16 cellular contexts compared by ENCODE assay signal in the genomic region with DNA sequence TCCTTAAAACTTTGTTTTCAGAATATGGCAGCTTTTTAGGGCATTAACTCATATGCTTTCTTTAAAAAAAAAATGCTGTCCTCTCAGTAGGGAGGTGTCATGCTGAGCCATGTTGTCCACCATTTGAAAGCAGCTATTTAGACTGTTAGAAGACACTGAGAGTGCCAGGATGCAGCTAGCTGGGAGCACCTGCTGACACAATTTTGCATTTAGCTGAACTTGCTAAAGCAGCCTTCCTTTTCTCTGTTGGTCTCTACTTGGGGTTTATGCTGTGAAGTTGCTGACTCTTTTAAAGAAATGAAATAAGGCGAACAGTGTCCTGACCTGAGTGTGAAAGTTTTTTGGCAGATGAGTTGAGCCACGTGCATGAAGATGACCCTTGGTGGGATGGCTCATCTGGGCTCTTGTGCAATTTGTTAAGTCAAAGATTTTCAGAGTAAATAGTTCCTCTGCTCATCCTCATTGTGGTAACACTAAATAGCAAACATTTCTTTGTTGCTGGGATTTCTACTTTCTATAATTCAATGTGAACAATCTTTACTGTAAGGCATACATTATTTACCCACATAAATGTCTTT.
DNase-seq lines count a peak whose midpoint lies in the region; ATAC-seq and TF ChIP-seq lines count a peak whose summit lies in the region.
"Had no signal": no experiment of that assay in that cellular context is flagged by ENCODE, and none has a peak within 500 bp of the region (broad histone marks: within the 10 kb centered on the region; RNA-seq: fewer than 3 reads in every experiment).

No MANE protein-coding gene starts in this region.

- BruUV-seq in A673 (replicated peaks; lab: Mats Ljungman, UMichigan) = no TSS peak

- WGBS in HUES64 = 21% methylated on average over 2 of the region's 2 CpGs
- WGBS in adrenal gland, 4 donors = 43 to 58% (median 52%) methylated on average over 2 of the region's 2 CpGs

- DNase-seq in A673 (ENCODE audit: low spot score) = peak; percentile 7
- peak in 4 of 7 donors; percentile 19 to 46 (median 30) for DNase-seq in adrenal gland
- DNase-seq in iPS-NIHi11 (ENCODE audit: low spot score) = peak; percentile 47
- no peak for DNase-seq in HPDE6-E6E7 (ENCODE audit: extremely low spot score)
- DNase-seq in CD14-positive monocyte (ENCODE audit: low spot score) = no peak
- DNase-seq: activated CD8-positive, alpha-beta T cell treated with anti-CD3 and anti-CD28 coated beads for 36 hours; activated effector memory CD4-positive, alpha-beta T cell treated with Interleukin-2 at 50 U/mL for 16 hours; aorta; immature natural killer cell; NCI-H2029; pancreas; stimulated activated CD4-positive, alpha-beta T cell treated with anti-CD3 and anti-CD28 coated beads, Interleukin-12 subunit alpha, Interleukin-12 subunit beta, amount 100 ng/mL, for 4 hours had no signal

- H3K4me1 Mint-ChIP-seq in CD14-positive monocyte = peaks cover 12% of the 10 kb centered on the region
- H3K4me1 Mint-ChIP-seq: IgD-negative memory B cell, immature natural killer cell had no signal

- H3K36me3 Mint-ChIP-seq in CD14-positive monocyte = peaks cover 5 to 9% of the 10 kb centered on the region in 2 donors
- H3K36me3 Mint-ChIP-seq: IgD-negative memory B cell, immature natural killer cell had no signal

- no peak overlapping the region; the same call in 1 of the 2 replicates for H3K9ac ChIP-seq in HUES64 (ENCODE audit: low read depth, low read length)

- H3K27me3 Mint-ChIP-seq in CD14-positive monocyte (ENCODE audit: low read depth in 3 of 3) = peaks cover 0 to 2% (median 0%) of the 10 kb centered on the region in 3 donors
- H3K27me3 Mint-ChIP-seq: activated CD8-positive, alpha-beta T cell treated with anti-CD3 and anti-CD28 coated beads for 36 hours; IgD-negative memory B cell had no signal

- H3K4me1 ChIP-seq in A673 (ENCODE audit: insufficient read depth, low read length, poor library complexity, severe bottlenecking) (no peaks in the 10 kb centered on the region), HUES64 (ENCODE audit: insufficient read depth, low read length) (peaks cover 38% of the 10 kb centered on the region), adrenal gland (replicated peaks in 1 of 2) (peaks cover 8 to 12% of the 10 kb centered on the region in 2 donors)
- H3K4me1 ChIP-seq: pancreas had no signal

- POLR2A ChIA-PET in A673 (lab: Charles Lee; ENCODE audit: low non-redundant PET) = no interaction called here

- no peak overlapping the region for H3K27ac Mint-ChIP-seq in CD14-positive monocyte
- H3K27ac Mint-ChIP-seq: activated CD8-positive, alpha-beta T cell treated with anti-CD3 and anti-CD28 coated beads for 36 hours; immature natural killer cell had no signal

- H3K36me3 ChIP-seq in A673 (ENCODE audit: insufficient read depth, low read length, poor library complexity, severe bottlenecking) = no peaks in the 10 kb centered on the region
- H3K36me3 ChIP-seq in HUES64 (ENCODE audit: insufficient read depth, low read length) = peaks cover 28% of the 10 kb centered on the region
- no peaks in the 10 kb centered on the region for H3K36me3 ChIP-seq in adrenal gland (replicated peaks in 1 of 2)
- H3K36me3 ChIP-seq: pancreas had no signal

- H3K4me3 ChIP-seq in A673 (ENCODE audit: low read depth, low read length, poor library complexity, severe bottlenecking) (no peak overlapping the region), HUES64 (ENCODE audit: low read length) (no peak overlapping the region), adrenal gland (no peak overlapping the region)
- H3K4me3 ChIP-seq: pancreas had no signal

- peaks cover 0 to 6% (median 0%) of the 10 kb centered on the region in 7 donors for H3K9me3 Mint-ChIP-seq in CD14-positive monocyte
- H3K9me3 Mint-ChIP-seq: activated CD8-positive, alpha-beta T cell treated with anti-CD3 and anti-CD28 coated beads for 36 hours; IgD-negative memory B cell had no signal

- H3K4me3 Mint-ChIP-seq in CD14-positive monocyte = no peak overlapping the region
- H3K4me3 Mint-ChIP-seq: activated CD8-positive, alpha-beta T cell treated with anti-CD3 and anti-CD28 coated beads for 36 hours; IgD-negative memory B cell; immature natural killer cell had no signal

- TF ChIP-seq CTCF in A673 (conservative IDR thresholded peaks at IDR 0.05; ENCODE audit: low read depth, low read length) = no peak
- TF ChIP-seq CTCF in adrenal gland (IDR thresholded peaks at IDR 0.05) = no peak
- TF ChIP-seq CTCF in CD14-positive monocyte (IDR thresholded peaks at IDR 0.05) = no peak

- ATAC-seq in HG02623 (IDR thresholded peaks at IDR 0.05; ENCODE audit: unreplicated experiment) = no peak
- ATAC-seq in GM19351 (IDR thresholded peaks at IDR 0.05; ENCODE audit: unreplicated experiment) = no peak
- ATAC-seq: activated CD8-positive, alpha-beta T cell treated with anti-CD3 and anti-CD28 coated beads for 36 hours; pancreas had no signal

- H3K9me3 ChIP-seq in A673 (ENCODE audit: low read depth, low read length, poor library complexity, severe bottlenecking) (no peaks in the 10 kb centered on the region), HUES64 (ENCODE audit: insufficient read depth, low read depth, low read length) (no peaks in the 10 kb centered on the region), adrenal gland (replicated peaks in 1 of 3) (no peaks in the 10 kb centered on the region)
- H3K9me3 ChIP-seq: pancreas had no signal

- no peak for TF ChIP-seq POLR2A in adrenal gland (IDR thresholded peaks at IDR 0.05)

- CTCF ChIA-PET in A673 (lab: Charles Lee) = no interaction called here

- H3K27ac ChIP-seq in A673 (ENCODE audit: low read depth, low read length, poor library complexity, severe bottlenecking) (no peak overlapping the region), HUES64 (ENCODE audit: low read depth, low read length) (peak overlapping the region; percentile 54; the same call in 1 of the 2 replicates), adrenal gland (no peak overlapping the region)
- H3K27ac ChIP-seq: pancreas had no signal

- H3K27me3 ChIP-seq in A673 (replicated peaks; ENCODE audit: insufficient read depth, low read depth, low read length, poor library complexity) = no peaks in the 10 kb centered on the region
- H3K27me3 ChIP-seq in HUES64 (ENCODE audit: insufficient read depth, low read length) = no peaks in the 10 kb centered on the region
- no peaks in the 10 kb centered on the region for H3K27me3 ChIP-seq in adrenal gland
- H3K27me3 ChIP-seq: pancreas had no signal

- intact Hi-C loops in A673 (cut with micrococcal nuclease; ENCODE audit: unreplicated experiment) = no loop called here
- intact Hi-C loops in adrenal gland (cut with DNase I) = no loop called here
- intact Hi-C loops in CD14-positive monocyte (cut with micrococcal nuclease) = no loop called here

Comparison
In these comparisons a context has a peak if more than half of its experiments do, and no peak if none do; other contexts are left out.
1. DNase-seq: peak in A673 (single experiment), adrenal gland (4 of 7) and iPS-NIHi11 (single experiment); none in HPDE6-E6E7 (single experiment) and CD14-positive monocyte (single experiment).